ENCODE assay signal across 24 cellular contexts in genomic region chr20:53989977-53990376, GRCh38.
"Had no signal": no experiment of that assay in that cellular context is flagged by ENCODE, and none has a peak within 500 bp of the region (broad histone marks: within the 10 kb centered on the region; RNA-seq: fewer than 3 reads in every experiment).

No MANE protein-coding gene starts in this region.

- H3K27me3 ChIP-seq: dorsolateral prefrontal cortex, hepatocyte, left lung had no signal

- H3K9me3 ChIP-seq: esophagus muscularis mucosa, gastroesophageal sphincter, heart left ventricle, left lung, lower lobe of right lung, mucosa of descending colon had no signal

- H3K4me3 ChIP-seq: coronary artery, dorsolateral prefrontal cortex, esophagus muscularis mucosa, gastroesophageal sphincter, heart left ventricle, hepatocyte, left lung, lower lobe of right lung, mucosa of descending colon had no signal

- H3K4me1 ChIP-seq: esophagus muscularis mucosa, foreskin keratinocyte, gastroesophageal sphincter, heart left ventricle, left lung, lower lobe of right lung had no signal

- H3K36me3 ChIP-seq: esophagus muscularis mucosa, gastroesophageal sphincter, heart left ventricle, left lung, lower lobe of right lung had no signal

- H3K27ac ChIP-seq: coronary artery, esophagus muscularis mucosa, foreskin keratinocyte, gastroesophageal sphincter, heart left ventricle, hepatocyte, left lung, lower lobe of right lung had no signal

- DNase-seq: dermis blood vessel endothelial cell; dorsolateral prefrontal cortex; effector CD4-positive, alpha-beta T cell; effector memory CD4-positive, alpha-beta T cell; foreskin keratinocyte; heart left ventricle; hypothalamus; immature natural killer cell; islet precursor cell; kidney; kidney glomerular epithelial cell; left colon; left lung; left ventricle myocardium superior; lower lobe of right lung; mesenchymal stem cell; mucosa of descending colon had no signal

- FAIRE-seq: colon, endothelial cell of umbilical vein, frontal cortex, kidney had no signal
